Comparison of ENCODE assay signal across 1 cellular context in genomic region chr1:160548960-160549664, GRCh38.
TF ChIP-seq lines count a peak whose summit lies in the region.

No MANE protein-coding gene starts in this region.

TF ChIP-seq in WTC11, 78 proteins besides CTCF, POLR2A, EP300 and RAD21 (continued from another document):
- TF ChIP-seq ARID4B (CRISPR knock-in tag; IDR thresholded peaks at IDR 0.05; ENCODE audit: borderline replicate concordance), result no peak
- no peak for TF ChIP-seq PRRX2 (CRISPR knock-in tag; IDR thresholded peaks at IDR 0.05)
